10 cellular contexts compared by ENCODE assay signal in the genomic region with DNA sequence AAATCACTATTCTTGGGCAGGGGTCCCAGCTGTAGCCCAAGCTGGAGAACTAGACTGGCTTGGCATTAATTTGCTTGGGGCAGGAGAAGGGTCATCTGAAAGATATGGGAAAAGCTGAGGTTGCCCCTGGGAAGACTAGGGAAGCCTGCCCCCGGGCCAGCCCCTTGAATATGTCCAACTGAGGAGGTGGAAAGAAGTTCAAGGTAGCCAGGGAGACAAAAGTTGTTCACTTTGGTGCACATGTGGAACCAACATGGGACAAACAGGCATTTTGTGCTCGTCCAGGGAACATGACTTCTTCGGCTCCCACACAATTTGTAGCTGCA. TPM values are rescaled to one million over a fixed set of nuclear protein-coding genes. Genes with fewer than 3 reads are reported as not detected.
DNase-seq lines count a peak whose midpoint lies in the region; ATAC-seq and TF ChIP-seq lines count a peak whose summit lies in the region.
"Had no signal": no experiment of that assay in that cellular context is flagged by ENCODE, and none has a peak within 500 bp of the region (broad histone marks: within the 10 kb centered on the region; RNA-seq: fewer than 3 reads in every experiment).

No MANE protein-coding gene starts in this region.

- no peak for DNase-seq in activated T-cell treated with anti-CD3 and anti-CD28 coated beads, Interleukin-2, amount 50 U/mL, for 4 hours
- no peak for DNase-seq in activated T-cell treated with anti-CD3 and anti-CD28 coated beads for 4 hours
- no peak for DNase-seq in esophagus squamous epithelium (lab: John Stamatoyannopoulos, UW)
- no peak for DNase-seq in suprapubic skin (ENCODE audit: low spot score in 2 of 2)
- DNase-seq in H9, result no peak
- no peak for DNase-seq in RWPE1 (ENCODE audit: low spot score)
- no peak for DNase-seq in stimulated activated CD4-positive, alpha-beta T cell treated with anti-CD3 and anti-CD28 coated beads, Interleukin-1b, Interleukin-23, amount 100 ng/mL, for 48 hours
- DNase-seq: GM23248 had no signal

- H3K27ac ChIP-seq in VCaP (peak overlapping the region; percentile 98), esophagus squamous epithelium (peak overlapping the region; percentile 26 to 98 (median 95)), suprapubic skin (peak overlapping the region; percentile 8), H9 (ENCODE audit: insufficient read length, low read depth, low read length) (no peak overlapping the region), RWPE1 (no peak overlapping the region)
- H3K27ac ChIP-seq: GM23248 had no signal

- H4K20me1 ChIP-seq in H9 (ENCODE audit: control insufficient read depth, insufficient read depth, insufficient read length), result no peaks in the 10 kb centered on the region

- no peak overlapping the region for H4K8ac ChIP-seq in H9 (replicated peaks; ENCODE audit: insufficient read length, low read depth, low read length)

- no peak overlapping the region for H3K9ac ChIP-seq in H9 (ENCODE audit: extremely low read depth, insufficient read length, low read length)
- H3K9ac ChIP-seq: GM23248 had no signal

- H3K79me1 ChIP-seq in H9 (ENCODE audit: insufficient read depth, low read depth, low read length, poor library complexity, severe bottlenecking), result no peaks in the 10 kb centered on the region

- no peak overlapping the region for H3T11ph ChIP-seq in H9 (ENCODE audit: low read length)

- no peak overlapping the region for H2BK15ac ChIP-seq in H9 (ENCODE audit: low read depth, low read length)

- H3K4me1 ChIP-seq in esophagus squamous epithelium (peaks cover 17 to 77% (median 24%) of the 10 kb centered on the region in 3 donors), suprapubic skin (peaks cover 33% of the 10 kb centered on the region), H9 (ENCODE audit: insufficient read depth, low read length) (peaks cover 5% of the 10 kb centered on the region)

- peaks cover 15% of the 10 kb centered on the region for H3K36me3 Mint-ChIP-seq in activated T-cell treated with anti-CD3 and anti-CD28 coated beads, Interleukin-2, amount 50 U/mL, for 4 hours (ENCODE audit: insufficient read depth)
- H3K36me3 Mint-ChIP-seq in H9 (ENCODE audit: insufficient read depth in 1 of 3, low read depth in 3 of 3), result peaks cover 0 to 23% (median 0%) of the 10 kb centered on the region in 3 experiments; a peak in 2 of 7 replicates

- H2AFZ ChIP-seq in H9 (ENCODE audit: low read length), result no peak overlapping the region
- H2AFZ ChIP-seq: GM23248 had no signal

- 92 to 100% methylated on average over 1 to 3 of the region's 3 CpGs for WGBS in esophagus squamous epithelium, 2 donors
- WGBS in suprapubic skin, result 89% methylated on average over 3 of the region's 3 CpGs
- no CpG with 5 or more reads among the region's 3 CpGs for WGBS in H9 (ENCODE audit: extremely low coverage, insufficient read length, low lambda C conversion rate)

- H3K23me2 ChIP-seq in H9 (ENCODE audit: insufficient read length, low read depth, low read length, poor library complexity, severe bottlenecking), result peaks cover 7% of the 10 kb centered on the region

- no peak overlapping the region for H2BK120ac ChIP-seq in H9 (ENCODE audit: low read depth, low read length, poor library complexity, severe bottlenecking)

- peak overlapping the region; percentile 96 for H3K4me3 Mint-ChIP-seq in activated T-cell treated with anti-CD3 and anti-CD28 coated beads, Interleukin-2, amount 50 U/mL, for 4 hours
- H3K4me3 Mint-ChIP-seq in H9, result peak overlapping the region in 1 of 2 experiments; percentile 10; a peak in 1 of 5 replicates

- no peaks in the 10 kb centered on the region for H3K79me2 ChIP-seq in H9 (ENCODE audit: insufficient read depth, low read length)

- H2BK12ac ChIP-seq in H9 (ENCODE audit: insufficient read length, low read depth, low read length), result no peak overlapping the region

- H3K4ac ChIP-seq in H9 (ENCODE audit: low read depth, low read length), result no peak overlapping the region

- peaks cover 0 to 11% (median 2%) of the 10 kb centered on the region in 3 donors for H3K36me3 ChIP-seq in esophagus squamous epithelium
- H3K36me3 ChIP-seq in suprapubic skin, result no peaks in the 10 kb centered on the region

- peaks cover 0 to 7% (median 0%) of the 10 kb centered on the region in 4 donors for H3K27me3 ChIP-seq in esophagus squamous epithelium
- no peaks in the 10 kb centered on the region for H3K27me3 ChIP-seq in suprapubic skin
- H3K27me3 ChIP-seq in H9 (ENCODE audit: insufficient read depth, low read length), result no peaks in the 10 kb centered on the region

- no peak overlapping the region for H2AK5ac ChIP-seq in H9 (ENCODE audit: insufficient read length, low read length)

- TF ChIP-seq POLR2A in esophagus squamous epithelium (IDR thresholded peaks at IDR 0.05) (no peak), suprapubic skin (IDR thresholded peaks at IDR 0.05) (no peak)

- no peak overlapping the region for H4K91ac ChIP-seq in H9 (ENCODE audit: insufficient read length, low read depth, low read length)

- H3K9me3 ChIP-seq in esophagus squamous epithelium, result no peaks in the 10 kb centered on the region
- no peaks in the 10 kb centered on the region for H3K9me3 ChIP-seq in suprapubic skin
- H3K9me3 ChIP-seq in H9 (ENCODE audit: control insufficient read depth, low read depth, low read length), result no peaks in the 10 kb centered on the region

- TF ChIP-seq EP300 in suprapubic skin (IDR thresholded peaks at IDR 0.05), result no peak

- no peak overlapping the region for H3K56ac ChIP-seq in H9 (ENCODE audit: insufficient read length, low read depth, low read length)

- TF ChIP-seq CTCF in VCaP (conservative IDR thresholded peaks at IDR 0.05), result no peak
- TF ChIP-seq CTCF in esophagus squamous epithelium (IDR thresholded peaks at IDR 0.05), result no peak
- TF ChIP-seq CTCF in suprapubic skin (IDR thresholded peaks at IDR 0.05), result no peak
- no peak for TF ChIP-seq CTCF in H9 (conservative IDR thresholded peaks at IDR 0.05)
- TF ChIP-seq CTCF in RWPE1 (conservative IDR thresholded peaks at IDR 0.05; ENCODE audit: low read depth), result no peak

- no peaks in the 10 kb centered on the region for H3K27me3 Mint-ChIP-seq in activated T-cell treated with anti-CD3 and anti-CD28 coated beads, Interleukin-2, amount 50 U/mL, for 4 hours (ENCODE audit: low read depth)
- peaks cover 30% of the 10 kb centered on the region for H3K27me3 Mint-ChIP-seq in H9 (ENCODE audit: low read depth)

- H3K27ac Mint-ChIP-seq in H9, result no peak overlapping the region

- no peak overlapping the region for H4K5ac ChIP-seq in H9 (ENCODE audit: insufficient read length, low read depth, low read length)

- H3K9me3 Mint-ChIP-seq in activated T-cell treated with anti-CD3 and anti-CD28 coated beads, Interleukin-2, amount 50 U/mL, for 4 hours, result no peaks in the 10 kb centered on the region
- H3K9me3 Mint-ChIP-seq in H9, result no peaks in the 10 kb centered on the region

- H3K4me1 Mint-ChIP-seq in activated T-cell treated with anti-CD3 and anti-CD28 coated beads, Interleukin-2, amount 50 U/mL, for 4 hours (ENCODE audit: low read depth), result peaks cover 47% of the 10 kb centered on the region
- H3K4me1 Mint-ChIP-seq in H9, result peaks cover 37 to 45% of the 10 kb centered on the region in 2 experiments

- no peak overlapping the region for H3K4me3 ChIP-seq in esophagus squamous epithelium
- H3K4me3 ChIP-seq in suprapubic skin, result no peak overlapping the region
- H3K4me3 ChIP-seq: GM23248 had no signal

- no peak overlapping the region for H2BK5ac ChIP-seq in H9 (ENCODE audit: insufficient read length, low read length)

- no peak overlapping the region for H3K14ac ChIP-seq in H9 (ENCODE audit: insufficient read depth, low read length)

- no peak overlapping the region for H3K18ac ChIP-seq in H9 (ENCODE audit: insufficient read length, low read depth, low read length)

- intact Hi-C loops in esophagus squamous epithelium (cut with DNase I), result no loop called here

- ATAC-seq in activated T-cell treated with anti-CD3 and anti-CD28 coated beads, Interleukin-2, amount 50 U/mL, for 4 hours, result no peak

- no peak overlapping the region for H3K23ac ChIP-seq in H9 (ENCODE audit: insufficient read length, low read depth, low read length)

- POLR2A ChIA-PET in RWPE1 (lab: Yijun Ruan, JAX; ENCODE audit: low non-redundant PET), result no interaction called here

- CTCF ChIA-PET in RWPE1 (lab: Yijun Ruan, JAX), result no interaction called here

- H3K4me2 ChIP-seq in H9 (ENCODE audit: insufficient read depth, insufficient read length, low read length), result no peak overlapping the region

- no peak overlapping the region for H2BK20ac ChIP-seq in H9 (ENCODE audit: low read depth, low read length, poor library complexity, severe bottlenecking)

RNA-seq across cellular contexts. Expression of a gene that starts 1.4 kb away (rescaled TPM):
- 10 to 100 TPM; 24.5 to 29.4 (median 26.1) TPM for total RNA-seq in activated T-cell treated with anti-CD3 and anti-CD28 coated beads, Interleukin-2, amount 50 U/mL, for 4 hours
- total RNA-seq in esophagus squamous epithelium (10 to 100 TPM; 12.1 to 24.5 (median 14.5) TPM), suprapubic skin (10 to 100 TPM in 3 of 4 donors, 1 to 10 TPM in 1; 7.9 to 29.0 (median 22.5) TPM), H9 (2021) (24.4 and 27.4 TPM in 2 replicates)
- total RNA-seq: GM23248, myocyte had no signal

RNA-seq across cellular contexts. Expression of a gene that starts 1.6 kb away (rescaled TPM):
- total RNA-seq in activated T-cell treated with anti-CD3 and anti-CD28 coated beads, Interleukin-2, amount 50 U/mL, for 4 hours, result 1 to 10 TPM; 5.1 to 7.0 (median 5.5) TPM
- total RNA-seq in esophagus squamous epithelium (10 to 100 TPM in 3 of 4 donors, 1 to 10 TPM in 1; 8.3 to 25.6 (median 17.4) TPM), suprapubic skin (10 to 100 TPM; 10.4 to 16.5 (median 13.1) TPM), H9 (2021) (1.2 and 2.2 TPM in 2 replicates)
- total RNA-seq: GM23248 had no signal

RNA-seq across cellular contexts. Expression of a gene that starts 19.7 kb away (rescaled TPM):
- 1 to 10 TPM; 1.2 to 1.4 (median 1.3) TPM for total RNA-seq in activated T-cell treated with anti-CD3 and anti-CD28 coated beads, Interleukin-2, amount 50 U/mL, for 4 hours
- 100 to 1,000 TPM in 1 of 4 donors, 10 to 100 TPM in 1, 1 to 10 TPM in 2; 1.1 to 111 (median 14.9) TPM for total RNA-seq in esophagus squamous epithelium
- 10 to 100 TPM; 12.8 to 23.4 (median 16.5) TPM for total RNA-seq in suprapubic skin
- total RNA-seq in H9 (2021), result 59.9 and 60.9 TPM in 2 replicates
- total RNA-seq: GM23248 had no signal

RNA-seq across cellular contexts. Expression of a gene that starts 46.9 kb away (rescaled TPM):
- 10 to 100 TPM; 54.7 to 68.4 (median 62.6) TPM for total RNA-seq in activated T-cell treated with anti-CD3 and anti-CD28 coated beads, Interleukin-2, amount 50 U/mL, for 4 hours
- total RNA-seq in esophagus squamous epithelium (10 to 100 TPM; 42.8 to 75.7 (median 63.2) TPM), suprapubic skin (10 to 100 TPM; 56.1 to 75.5 (median 73.7) TPM), H9 (2021) (105 and 106 TPM in 2 replicates)

RNA-seq across cellular contexts. Expression of a gene that starts 57.4 kb away (rescaled TPM):
- 1 to 10 TPM; 3.4 to 4.5 (median 4.2) TPM for total RNA-seq in activated T-cell treated with anti-CD3 and anti-CD28 coated beads, Interleukin-2, amount 50 U/mL, for 4 hours
- total RNA-seq in esophagus squamous epithelium (1 to 10 TPM; 1.2 to 2.3 (median 1.8) TPM), suprapubic skin (1 to 10 TPM; 1.6 to 3.9 (median 2.6) TPM), H9 (2021) (9.7 and 10.5 TPM in 2 replicates)

Comparison
In these comparisons a context has a peak if more than half of its experiments do, and no peak if none do; other contexts are left out.
1. H3K27ac ChIP-seq: peak in VCaP (single experiment), esophagus squamous epithelium (4 of 4) and suprapubic skin (single experiment); none in H9 (single experiment) and RWPE1 (single experiment).